In genomic region chr14:52948039-52948438, GRCh38 we compare ENCODE assay signal across 1 cellular context.
TF ChIP-seq lines count a peak whose summit lies in the region.

No MANE protein-coding gene starts in this region.

TF ChIP-seq in HepG2, 621 proteins besides CTCF, POLR2A, EP300 and RAD21 (continued from another document and continues in another):
- TF ChIP-seq, protein P1, sequence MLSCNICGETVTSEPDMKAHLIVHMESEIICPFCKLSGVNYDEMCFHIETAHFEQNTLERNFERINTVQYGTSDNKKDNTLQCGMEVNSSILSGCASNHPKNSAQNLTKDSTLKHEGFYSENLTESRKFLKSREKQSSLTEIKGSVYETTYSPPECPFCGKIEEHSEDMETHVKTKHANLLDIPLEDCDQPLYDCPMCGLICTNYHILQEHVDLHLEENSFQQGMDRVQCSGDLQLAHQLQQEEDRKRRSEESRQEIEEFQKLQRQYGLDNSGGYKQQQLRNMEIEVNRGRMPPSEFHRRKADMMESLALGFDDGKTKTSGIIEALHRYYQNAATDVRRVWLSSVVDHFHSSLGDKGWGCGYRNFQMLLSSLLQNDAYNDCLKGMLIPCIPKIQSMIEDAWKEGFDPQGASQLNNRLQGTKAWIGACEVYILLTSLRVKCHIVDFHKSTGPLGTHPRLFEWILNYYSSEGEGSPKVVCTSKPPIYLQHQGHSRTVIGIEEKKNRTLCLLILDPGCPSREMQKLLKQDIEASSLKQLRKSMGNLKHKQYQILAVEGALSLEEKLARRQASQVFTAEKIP (CRISPR knock-in tag; IDR thresholded peaks at IDR 0.05; ENCODE audit: borderline replicate concordance): no peak
- TF ChIP-seq, protein P2, sequence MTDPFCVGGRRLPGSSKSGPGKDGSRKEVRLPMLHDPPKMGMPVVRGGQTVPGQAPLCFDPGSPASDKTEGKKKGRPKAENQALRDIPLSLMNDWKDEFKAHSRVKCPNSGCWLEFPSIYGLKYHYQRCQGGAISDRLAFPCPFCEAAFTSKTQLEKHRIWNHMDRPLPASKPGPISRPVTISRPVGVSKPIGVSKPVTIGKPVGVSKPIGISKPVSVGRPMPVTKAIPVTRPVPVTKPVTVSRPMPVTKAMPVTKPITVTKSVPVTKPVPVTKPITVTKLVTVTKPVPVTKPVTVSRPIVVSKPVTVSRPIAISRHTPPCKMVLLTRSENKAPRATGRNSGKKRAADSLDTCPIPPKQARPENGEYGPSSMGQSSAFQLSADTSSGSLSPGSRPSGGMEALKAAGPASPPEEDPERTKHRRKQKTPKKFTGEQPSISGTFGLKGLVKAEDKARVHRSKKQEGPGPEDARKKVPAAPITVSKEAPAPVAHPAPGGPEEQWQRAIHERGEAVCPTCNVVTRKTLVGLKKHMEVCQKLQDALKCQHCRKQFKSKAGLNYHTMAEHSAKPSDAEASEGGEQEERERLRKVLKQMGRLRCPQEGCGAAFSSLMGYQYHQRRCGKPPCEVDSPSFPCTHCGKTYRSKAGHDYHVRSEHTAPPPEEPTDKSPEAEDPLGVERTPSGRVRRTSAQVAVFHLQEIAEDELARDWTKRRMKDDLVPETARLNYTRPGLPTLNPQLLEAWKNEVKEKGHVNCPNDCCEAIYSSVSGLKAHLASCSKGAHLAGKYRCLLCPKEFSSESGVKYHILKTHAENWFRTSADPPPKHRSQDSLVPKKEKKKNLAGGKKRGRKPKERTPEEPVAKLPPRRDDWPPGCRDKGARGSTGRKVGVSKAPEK (CRISPR knock-in tag; IDR thresholded peaks at IDR 0.05; ENCODE audit: borderline replicate concordance): no peak
- TF ChIP-seq ZHX1 (CRISPR knock-in tag; IDR thresholded peaks at IDR 0.05; ENCODE audit: low read depth): no peak
- no peak for TF ChIP-seq MXD4 (CRISPR knock-in tag; IDR thresholded peaks at IDR 0.05)
- TF ChIP-seq, protein P3, sequence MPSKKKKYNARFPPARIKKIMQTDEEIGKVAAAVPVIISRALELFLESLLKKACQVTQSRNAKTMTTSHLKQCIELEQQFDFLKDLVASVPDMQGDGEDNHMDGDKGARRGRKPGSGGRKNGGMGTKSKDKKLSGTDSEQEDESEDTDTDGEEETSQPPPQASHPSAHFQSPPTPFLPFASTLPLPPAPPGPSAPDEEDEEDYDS (CRISPR knock-in tag; IDR thresholded peaks at IDR 0.05): no peak
- TF ChIP-seq AHDC1 (CRISPR knock-in tag; IDR thresholded peaks at IDR 0.05; ENCODE audit: borderline replicate concordance): no peak
- no peak for TF ChIP-seq IRX3 (CRISPR knock-in tag; IDR thresholded peaks at IDR 0.05; ENCODE audit: borderline replicate concordance, low read depth)
- peak; percentile 96 for TF ChIP-seq TCF7 (IDR thresholded peaks at IDR 0.05; ENCODE audit: low read depth)
- TF ChIP-seq HBP1 (CRISPR knock-in tag; IDR thresholded peaks at IDR 0.05; ENCODE audit: low read depth): no peak
- no peak for TF ChIP-seq CENPT (CRISPR knock-in tag; IDR thresholded peaks at IDR 0.05; ENCODE audit: low read depth)
- no peak for TF ChIP-seq ZNF18 (CRISPR knock-in tag; IDR thresholded peaks at IDR 0.05; ENCODE audit: insufficient replicate concordance)
- TF ChIP-seq ZNF317 (CRISPR knock-in tag; IDR thresholded peaks at IDR 0.05): 0 out of 2 replicates have a peak, but pooled peaks have one; percentile 26
- TF ChIP-seq ISL2 (CRISPR knock-in tag; IDR thresholded peaks at IDR 0.05): peak; percentile 88
- no peak for TF ChIP-seq MZF1 (CRISPR knock-in tag; IDR thresholded peaks at IDR 0.05; ENCODE audit: borderline replicate concordance)
- no peak for TF ChIP-seq ZNF143 (CRISPR knock-in tag; IDR thresholded peaks at IDR 0.05)
- no peak for TF ChIP-seq ELF4 (CRISPR knock-in tag; IDR thresholded peaks at IDR 0.05; ENCODE audit: borderline replicate concordance)
- TF ChIP-seq EEA1 (CRISPR knock-in tag; IDR thresholded peaks at IDR 0.05; ENCODE audit: borderline replicate concordance): no peak
- TF ChIP-seq MTA3 (CRISPR knock-in tag; IDR thresholded peaks at IDR 0.05): no peak
- peak; percentile 92 for TF ChIP-seq NR2F6 (IDR thresholded peaks at IDR 0.05)
- peak; percentile 88 for TF ChIP-seq NR2F6 (CRISPR knock-in tag; IDR thresholded peaks at IDR 0.05)
- no peak for TF ChIP-seq ZNF660 (CRISPR knock-in tag; IDR thresholded peaks at IDR 0.05; ENCODE audit: borderline replicate concordance, low read depth)
- no peak for TF ChIP-seq MBD4 (IDR thresholded peaks at IDR 0.05; ENCODE audit: borderline replicate concordance, low read length)
- no peak for TF ChIP-seq ERF (CRISPR knock-in tag; IDR thresholded peaks at IDR 0.05)
- no peak for TF ChIP-seq ARHGAP35 (CRISPR knock-in tag; IDR thresholded peaks at IDR 0.05; ENCODE audit: borderline replicate concordance)
- TF ChIP-seq GABPA (IDR thresholded peaks at IDR 0.05; ENCODE audit: low read depth, low read length): no peak
- no peak for TF ChIP-seq GABPA (CRISPR knock-in tag; IDR thresholded peaks at IDR 0.05; ENCODE audit: low read depth)
- no peak for TF ChIP-seq NR3C1 (CRISPR knock-in tag; IDR thresholded peaks at IDR 0.05)
- TF ChIP-seq ZXDC (CRISPR knock-in tag; IDR thresholded peaks at IDR 0.05): no peak
- TF ChIP-seq SOX5 (CRISPR knock-in tag; IDR thresholded peaks at IDR 0.05; ENCODE audit: borderline replicate concordance): peak; percentile 48; the same call in 1 of the 2 replicates
- no peak for TF ChIP-seq ZNF569 (CRISPR knock-in tag; IDR thresholded peaks at IDR 0.05; ENCODE audit: borderline replicate concordance)
- TF ChIP-seq ZBTB42 (CRISPR knock-in tag; IDR thresholded peaks at IDR 0.05): no peak
- no peak for TF ChIP-seq ZNF816 (CRISPR knock-in tag; IDR thresholded peaks at IDR 0.05; ENCODE audit: borderline replicate concordance)
- no peak for TF ChIP-seq NFYB (CRISPR knock-in tag; IDR thresholded peaks at IDR 0.05)
- TF ChIP-seq, protein P4, sequence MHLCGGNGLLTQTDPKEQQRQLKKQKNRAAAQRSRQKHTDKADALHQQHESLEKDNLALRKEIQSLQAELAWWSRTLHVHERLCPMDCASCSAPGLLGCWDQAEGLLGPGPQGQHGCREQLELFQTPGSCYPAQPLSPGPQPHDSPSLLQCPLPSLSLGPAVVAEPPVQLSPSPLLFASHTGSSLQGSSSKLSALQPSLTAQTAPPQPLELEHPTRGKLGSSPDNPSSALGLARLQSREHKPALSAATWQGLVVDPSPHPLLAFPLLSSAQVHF (CRISPR knock-in tag; IDR thresholded peaks at IDR 0.05): no peak
- no peak for TF ChIP-seq ZNF652 (CRISPR knock-in tag; IDR thresholded peaks at IDR 0.05; ENCODE audit: borderline replicate concordance, low read depth)
- TF ChIP-seq REPIN1 (CRISPR knock-in tag; IDR thresholded peaks at IDR 0.05; ENCODE audit: borderline replicate concordance, low read depth): 0 out of 2 replicates have a peak, but pooled peaks have one; percentile 30
- TF ChIP-seq GRHL1 (CRISPR knock-in tag; conservative IDR thresholded peaks at IDR 0.05): no peak
